8 cellular contexts compared by ENCODE assay signal in the genomic region with DNA sequence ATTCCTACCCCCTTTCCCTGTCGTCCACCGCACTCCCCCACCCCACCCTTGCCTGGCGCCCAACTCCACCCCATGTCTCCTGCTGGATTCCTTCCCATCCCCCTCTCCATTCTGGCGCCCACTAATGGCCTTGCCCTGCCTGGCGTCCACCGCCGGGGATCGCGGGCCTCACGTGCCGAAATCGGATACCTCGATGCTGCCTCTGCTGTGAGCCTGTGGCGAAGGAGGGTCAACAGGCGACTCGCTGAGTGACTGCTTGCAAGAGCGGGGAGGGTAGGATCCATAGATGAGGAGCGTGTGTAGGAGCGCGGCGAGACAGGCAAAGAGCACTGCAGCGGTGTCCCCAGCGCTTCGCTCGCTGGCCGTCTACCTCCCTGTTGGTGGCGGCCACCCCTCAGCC. TPM values are rescaled to one million over a fixed set of nuclear protein-coding genes. Genes with fewer than 3 reads are reported as not detected.
A peak's percentile ranks its signal among the peaks of the same experiment; 100 is the strongest.
DNase-seq lines count a peak whose midpoint lies in the region; ATAC-seq, FAIRE-seq and TF ChIP-seq lines count a peak whose summit lies in the region.
"Not testable (repeated sequence)": the region's sequence is repeated elsewhere in the genome, so short reads cannot be mapped to it uniquely, and the experiment has no call there.

A gene (minus strand): TSS at position 327 of the 400 bp plus-strand sequence. CDS start 800 bp downstream, outside the sequence.

- not testable (repeated sequence) for H2BK15ac ChIP-seq in H1 (ENCODE audit: low read length)

- H3K4me1 ChIP-seq in adipocyte (ENCODE audit: control insufficient read depth, insufficient read depth, low read length); H1 (replicated peaks in 1 of 4; ENCODE audit: control insufficient read depth in 3 of 4, insufficient read depth in 4 of 4, low read length in 3 of 4); heart left ventricle; pancreas; tibial nerve: not testable (repeated sequence)

- peak; percentile 0 for DNase-seq in DMS153 treated with DMSO at 0.1 percent for 48 hours (lab: John Stamatoyannopoulos, UW; ENCODE audit: unreplicated experiment)
- DNase-seq in NCI-H1105 treated with DMSO at 0.1 percent for 48 hours (lab: John Stamatoyannopoulos, UW), result peak; percentile 54
- DNase-seq in adipocyte (ENCODE audit: low read depth), result peak; percentile 26
- peak in 1 of 2 experiments; percentile 55 for DNase-seq in H1 (ENCODE audit: low read depth in 1 of 2, low spot score in 2 of 2)
- DNase-seq in heart left ventricle, result peak in 1 of 5 donors; percentile 17
- not testable (repeated sequence) for DNase-seq in left lobe of liver (ENCODE audit: low spot score); tibial nerve (ENCODE audit: low spot score in 2 of 2)
- DNase-seq in pancreas, result peak in 1 of 6 donors; percentile 20

- H4K8ac ChIP-seq in H1 (ENCODE audit: extremely low read depth, insufficient read depth, low read length), result peak within 1 kb of the TSS; percentile 91; the same call in 1 of the 2 replicates

- H2AFZ ChIP-seq in H1 (ENCODE audit: low read length), result peak within 1 kb of the TSS; percentile 62; the same call in 1 of the 2 replicates

- not testable (repeated sequence) for H3K4ac ChIP-seq in H1 (replicated peaks; ENCODE audit: insufficient read length, low read depth, low read length)

- not testable (repeated sequence) for H3K36me3 ChIP-seq in adipocyte (ENCODE audit: control insufficient read depth, insufficient read depth, low read length, severe bottlenecking); H1 (ENCODE audit: control insufficient read depth in 2 of 4, insufficient read depth in 4 of 4, low read length in 3 of 4); heart left ventricle; pancreas; tibial nerve

- H3K27me3 ChIP-seq in adipocyte (replicated peaks; ENCODE audit: control insufficient read depth, insufficient read depth, low read length); H1 (replicated peaks in 1 of 4; ENCODE audit: control insufficient read depth in 3 of 4, extremely low read depth in 1 of 4, insufficient read depth in 3 of 4, low read length in 3 of 4); heart left ventricle; pancreas; tibial nerve: not testable (repeated sequence)

- H3K18ac ChIP-seq in H1 (ENCODE audit: extremely low read depth, low read length), result peak within 1 kb of the TSS; percentile 60

- TF ChIP-seq RAD21 in H1 (IDR thresholded peaks at IDR 0.05 in 1 of 2, conservative IDR thresholded peaks at IDR 0.05 in 1 of 2; ENCODE audit: low read depth in 2 of 2, low read length in 2 of 2), result peak in 1 of 2 experiments; percentile 9; a peak in 1 of 4 replicates

- H3K9ac ChIP-seq in adipocyte (ENCODE audit: low read length), result peak within 1 kb of the TSS; percentile 30
- peak within 1 kb of the TSS in 3 of 4 experiments; percentile 35 to 68 (median 51); a peak in 6 of 7 replicates for H3K9ac ChIP-seq in H1 (replicated peaks in 1 of 4; ENCODE audit: extremely low read depth in 1 of 4, low read depth in 3 of 4, low read length in 3 of 4)

- 0 out of 2 replicates have a peak within 1 kb of the TSS, but pooled peaks have one; percentile 27 for H2BK12ac ChIP-seq in H1 (ENCODE audit: low read depth, low read length)

- peak in 3 of 4 donors; percentile 45 to 56 (median 51) for ATAC-seq in heart left ventricle
- ATAC-seq in left lobe of liver, result peak; percentile 21
- peak; percentile 48 to 62 (median 56) for ATAC-seq in pancreas

- H3K4me2 ChIP-seq in H1 (ENCODE audit: insufficient read depth in 1 of 2, low read depth in 2 of 2, low read length in 2 of 2), result peak within 1 kb of the TSS; percentile 76 to 85

- H4K91ac ChIP-seq in H1 (replicated peaks; ENCODE audit: insufficient read length, low read length), result peak within 1 kb of the TSS; percentile 89

- intact Hi-C loops in heart left ventricle (cut with DNase I); pancreas (cut with DNase I): not testable (repeated sequence)

- H2BK5ac ChIP-seq in H1 (ENCODE audit: low read depth, low read length), result peak within 1 kb of the TSS; percentile 95; the same call in 1 of the 2 replicates

- H3K23me2 ChIP-seq in H1 (ENCODE audit: low read depth, low read length), result not testable (repeated sequence)

- peak within 1 kb of the TSS; percentile 77 for H3K4me3 ChIP-seq in adipocyte (ENCODE audit: low read length)
- H3K4me3 ChIP-seq in H1 (ENCODE audit: extremely low read depth in 1 of 4, insufficient read depth in 2 of 4, low read depth in 3 of 4, low read length in 4 of 4), result peak within 1 kb of the TSS; percentile 42 to 60 (median 48)
- peak within 1 kb of the TSS in 7 of 12 donors; percentile 16 to 45 (median 29) for H3K4me3 ChIP-seq in heart left ventricle
- peak within 1 kb of the TSS in 1 of 4 donors; percentile 18 for H3K4me3 ChIP-seq in pancreas
- H3K4me3 ChIP-seq in tibial nerve, result peak within 1 kb of the TSS in 3 of 4 donors; percentile 8 to 47 (median 32)

- H2AK5ac ChIP-seq in H1 (ENCODE audit: low read depth, low read length), result not testable (repeated sequence)

- CTCF ChIA-PET in H1 (lab: Charles Lee; ENCODE audit: partially characterized antibody), result interaction anchor here (0.8 kb wide), 1 partner anchor 95 kb away, joined by 3 read pairs; no protein-coding TSS in a partner anchor

- not testable (repeated sequence) for H4K5ac ChIP-seq in H1 (ENCODE audit: insufficient read length, low read depth, low read length)

- not testable (repeated sequence) for TF ChIP-seq EP300 in H1 (IDR thresholded peaks at IDR 0.05; ENCODE audit: borderline replicate concordance in 1 of 2, low read depth in 2 of 2, low read length in 2 of 2); tibial nerve (IDR thresholded peaks at IDR 0.05)

- H3K79me1 ChIP-seq in H1 (ENCODE audit: low read depth, low read length), result not testable (repeated sequence)

- TF ChIP-seq CTCF in H1 (IDR thresholded peaks at IDR 0.05; ENCODE audit: control extremely low read depth in 1 of 3, insufficient read depth in 1 of 3, low read depth in 1 of 3, low read length in 3 of 3); heart left ventricle (IDR thresholded peaks at IDR 0.05); pancreas (IDR thresholded peaks at IDR 0.05); tibial nerve (IDR thresholded peaks at IDR 0.05): not testable (repeated sequence)

- not testable (repeated sequence) for H3K14ac ChIP-seq in H1 (ENCODE audit: insufficient read length)

- H3K9me3 ChIP-seq in adipocyte (ENCODE audit: control insufficient read depth, low read length); H1 (ENCODE audit: insufficient read depth in 2 of 2, low read depth in 1 of 2, low read length in 1 of 2); heart left ventricle; pancreas; tibial nerve: not testable (repeated sequence)

- H3K56ac ChIP-seq in H1 (replicated peaks; ENCODE audit: insufficient read length, low read depth, low read length), result not testable (repeated sequence)

- H2BK120ac ChIP-seq in H1 (replicated peaks; ENCODE audit: low read depth, low read length), result peak within 1 kb of the TSS; percentile 54

- not testable (repeated sequence) for H4K20me1 ChIP-seq in H1 (replicated peaks in 1 of 2; ENCODE audit: control insufficient read depth in 1 of 2, insufficient read depth in 2 of 2, low read length in 2 of 2)

- H3K27ac ChIP-seq in H1 (ENCODE audit: low read depth, low read length) (peak within 1 kb of the TSS; percentile 58; the same call in 1 of the 2 replicates), tibial nerve (peak within 1 kb of the TSS in 1 of 4 donors; percentile 52)
- H3K27ac ChIP-seq in heart left ventricle, pancreas: not testable (repeated sequence)

- not testable (repeated sequence) for H3K79me2 ChIP-seq in H1 (ENCODE audit: control insufficient read depth in 1 of 2, insufficient read depth in 2 of 2, low read length in 2 of 2)

- POLR2A ChIA-PET in H1 (lab: Charles Lee; ENCODE audit: partially characterized antibody), result not testable (repeated sequence)

- peak in 1 of 2 experiments; percentile 53; a peak in 1 of 3 replicates for TF ChIP-seq POLR2A in H1 (IDR thresholded peaks at IDR 0.05; ENCODE audit: control extremely low read depth in 1 of 2, low read depth in 2 of 2, low read length in 2 of 2)
- TF ChIP-seq POLR2A in heart left ventricle (IDR thresholded peaks at IDR 0.05); tibial nerve (IDR thresholded peaks at IDR 0.05): not testable (repeated sequence)

- peak; percentile 66 for FAIRE-seq in H1 (lab: Jason Lieb, UNC)
- not testable (repeated sequence) for FAIRE-seq in pancreas (lab: Jason Lieb, UNC)

- H3K23ac ChIP-seq in H1 (ENCODE audit: insufficient read length), result not testable (repeated sequence)

- not testable (repeated sequence) for H2BK20ac ChIP-seq in H1 (ENCODE audit: low read length)

- 15% methylated on average over 8 of the region's 27 CpGs; no CpG with 5 or more reads in 1 of the 2 experiments for WGBS in H1 (ENCODE audit: extremely low coverage in 1 of 2, insufficient coverage in 1 of 2, insufficient read length in 1 of 2, insufficient replicate concordance in 2 of 2, low coverage in 1 of 2, low lambda C conversion rate in 2 of 2, missing lambda C conversion rate in 1 of 2), 2 experiments
- 40 to 58% (median 49%) methylated on average over 26 to 27 of the region's 27 CpGs for WGBS in heart left ventricle, 4 donors
- WGBS in pancreas, 2 donors, result 34 to 44% methylated on average over 26 to 27 of the region's 27 CpGs
- 19 to 50% methylated on average over 27 of the region's 27 CpGs for WGBS in tibial nerve, 2 donors

RNA-seq across cellular contexts. Expression of the gene that starts here (rescaled TPM):
- total RNA-seq in H1 (2021; fragmentation: NEBNext Ultra II Directional; extraction: Animal tissue kit (Norgen Biotek cat#: 25700)), result 4.2 and 4.5 TPM in 2 replicates
- polyA plus RNA-seq in H1 (2011; rRNA removed), result 2.5 and 3.2 TPM in 2 replicates
- 3.6 TPM for polyA plus RNA-seq in H1 (2011; cell fraction: cytosol; rRNA removed)
- 4.9 TPM for polyA plus RNA-seq in H1 (2011; cell fraction: nucleus; rRNA removed)
- 4.3 to 6.3 TPM (median 4.6 TPM) in 4 replicates for polyA plus RNA-seq in H1 (2012, experiment 1 of 2)
- polyA plus RNA-seq in H1 (2012, experiment 2 of 2), result 1.2 TPM
- polyA plus RNA-seq in H1 (2013, experiment 1 of 2), result 4.1 TPM
- 3.8 TPM for polyA plus RNA-seq in H1 (2013, experiment 2 of 2)
- 2.5 and 3.4 TPM in 2 replicates for polyA minus RNA-seq in H1 (2011; rRNA and poly(A)+ RNA removed)
- 2.9 TPM for polyA minus RNA-seq in H1 (2011; cell fraction: cytosol; rRNA and poly(A)+ RNA removed)
- polyA minus RNA-seq in H1 (2011; cell fraction: nucleus; rRNA and poly(A)+ RNA removed), result 4.9 TPM
- under 1 TPM in 7 of 9 donors, not detected in 2; 0.25 to 0.57 (median 0.37) TPM for total RNA-seq in heart left ventricle
- under 1 TPM; 0.08 to 0.53 TPM for polyA plus RNA-seq in heart left ventricle
- 0.28 TPM for total RNA-seq in left lobe of liver
- under 1 TPM; 0.13 to 0.41 (median 0.19) TPM for total RNA-seq in pancreas
- polyA plus RNA-seq in pancreas, result under 1 TPM; 0.68 to 0.70 TPM
- 1 to 10 TPM in 3 of 4 donors, not detected in 1; 1.5 to 2.0 (median 1.7) TPM for total RNA-seq in tibial nerve

Comparison
In these comparisons a context has a peak if more than half of its experiments do, and no peak if none do; other contexts are left out.
1. Peak in ATAC-seq and H3K4me3 ChIP-seq in heart left ventricle; RNA of the gene not detected or under 1 TPM.
2. Peak in ATAC-seq in left lobe of liver; RNA of the gene not detected or under 1 TPM.
3. Peak in ATAC-seq in pancreas; RNA of the gene not detected or under 1 TPM.